In genomic region chr15:40441012-40441735, GRCh38 we compare ENCODE assay signal across 8 cellular contexts. TPM values are rescaled to one million over a fixed set of nuclear protein-coding genes. Genes with fewer than 3 reads are reported as not detected.
DNase-seq lines count a peak whose midpoint lies in the region; ATAC-seq and TF ChIP-seq lines count a peak whose summit lies in the region.

No MANE protein-coding gene starts in this region.

- H3K9me3 Mint-ChIP-seq in CD8-positive, alpha-beta T cell = no peaks in the 10 kb centered on the region
- no peaks in the 10 kb centered on the region for H3K9me3 Mint-ChIP-seq in activated naive CD8-positive, alpha-beta T cell (ENCODE audit: low read depth)

- no peaks in the 10 kb centered on the region for H3K36me3 ChIP-seq in CD8-positive, alpha-beta T cell (ENCODE audit: insufficient read depth, low read length)
- 0 out of 2 replicates have a peak, but pooled peaks cover under 1% of the 10 kb centered on the region for H3K36me3 ChIP-seq in iPS-20b (ENCODE audit: insufficient read depth, low read depth, low read length)
- no peaks in the 10 kb centered on the region for H3K36me3 ChIP-seq in stomach

- 0 to 1% (median 0%) methylated on average over 25 to 117 of the region's 117 CpGs for WGBS in stomach, 5 donors

- no peak for TF ChIP-seq EP300 in stomach (IDR thresholded peaks at IDR 0.05)

- H3K27ac ChIP-seq in CD8-positive, alpha-beta T cell (ENCODE audit: low read depth, low read length) = peak overlapping the region; percentile 53
- H3K27ac ChIP-seq in iPS-20b (ENCODE audit: low read length) (no peak overlapping the region), stomach (peak overlapping the region; percentile 77 to 90 (median 85))

- intact Hi-C loops in CD8-positive, alpha-beta T cell (cut with DNase I, micrococcal nuclease) = loop anchor here (1.0 to 5.0 kb wide), 3 partner anchors 29 to 124 kb away; partner anchors contain the start of genes CCDC32 (in 2 of the 2) and CHST14 (in 1 of the 2)
- intact Hi-C loops in stomach (cut with DNase I; ENCODE audit: low total_unique reads) = no loop called here

- no peak overlapping the region; the same call in 1 of the 2 replicates for H3K9ac ChIP-seq in iPS-20b (ENCODE audit: low read depth, low read length)

- no peak for TF ChIP-seq CTCF in CD8-positive, alpha-beta T cell (IDR thresholded peaks at IDR 0.05)
- no peak for TF ChIP-seq CTCF in stomach (IDR thresholded peaks at IDR 0.05)

- CTCF ChIA-PET in CD8-positive, alpha-beta T cell (lab: Charles Lee) = interaction anchor here (0.5 to 3.0 kb wide), 10 partner anchors 9 to 224 kb away, joined by 3 to 9 read pairs (median 4); partner anchors contain the start of genes CCDC32 and CHST14

- POLR2A ChIA-PET in CD8-positive, alpha-beta T cell (lab: Charles Lee) = interaction anchor here (0.6 to 2.9 kb wide), 9 partner anchors 9 to 132 kb away, joined by 3 to 11 read pairs (median 4); partner anchors contain the start of genes IVD and RPUSD2

- peak overlapping the region; percentile 55 for H3K4me3 ChIP-seq in CD8-positive, alpha-beta T cell (ENCODE audit: low read depth, low read length)
- H3K4me3 ChIP-seq in iPS-20b (ENCODE audit: low read length) (peak overlapping the region; percentile 72; the same call in 1 of the 2 replicates), stomach (peak overlapping the region; percentile 81 to 96 (median 92))

- no peaks in the 10 kb centered on the region for H3K9me3 ChIP-seq in CD8-positive, alpha-beta T cell (ENCODE audit: low read length)
- no peaks in the 10 kb centered on the region for H3K9me3 ChIP-seq in iPS-20b (ENCODE audit: insufficient read depth, low read depth, low read length)
- no peaks in the 10 kb centered on the region for H3K9me3 ChIP-seq in stomach

- peak overlapping the region; percentile 88 for H3K4me3 Mint-ChIP-seq in CD8-positive, alpha-beta T cell
- peak overlapping the region; percentile 95 for H3K4me3 Mint-ChIP-seq in activated naive CD8-positive, alpha-beta T cell

- peaks cover 2% of the 10 kb centered on the region for H3K36me3 Mint-ChIP-seq in CD8-positive, alpha-beta T cell
- H3K36me3 Mint-ChIP-seq in activated naive CD8-positive, alpha-beta T cell = no peaks in the 10 kb centered on the region

- no peak for DNase-seq in CD8-positive, alpha-beta T cell
- DNase-seq in stomach = no peak
- no peak for DNase-seq in NCI-H2029 (lab: John Stamatoyannopoulos, UW)
- DNase-seq in middle frontal gyrus (ENCODE audit: extremely low spot score, low spot score) = no peak

- H3K27me3 Mint-ChIP-seq in CD8-positive, alpha-beta T cell (ENCODE audit: low read depth) = peaks cover 12% of the 10 kb centered on the region
- H3K27me3 Mint-ChIP-seq in activated naive CD8-positive, alpha-beta T cell = peaks cover 3% of the 10 kb centered on the region

- H3K27ac Mint-ChIP-seq in CD8-positive, alpha-beta T cell = no peak overlapping the region
- no peak overlapping the region for H3K27ac Mint-ChIP-seq in activated naive CD8-positive, alpha-beta T cell

- peaks cover 58% of the 10 kb centered on the region for H3K4me1 Mint-ChIP-seq in CD8-positive, alpha-beta T cell (ENCODE audit: low read depth)
- H3K4me1 Mint-ChIP-seq in activated naive CD8-positive, alpha-beta T cell (ENCODE audit: low read depth) = peaks cover 53% of the 10 kb centered on the region

- peaks cover 12% of the 10 kb centered on the region for H3K27me3 ChIP-seq in CD8-positive, alpha-beta T cell (ENCODE audit: insufficient read depth, low read length)
- H3K27me3 ChIP-seq in iPS-20b (ENCODE audit: insufficient read depth, low read length) (peaks cover 38% of the 10 kb centered on the region), stomach (peaks cover 0 to 34% (median 5%) of the 10 kb centered on the region in 3 donors)

- ATAC-seq in CD8-positive, alpha-beta T cell = peak; percentile 52
- ATAC-seq in GM19395 (IDR thresholded peaks at IDR 0.05; ENCODE audit: unreplicated experiment) (peak; percentile 48), HG03432 (IDR thresholded peaks at IDR 0.05; ENCODE audit: unreplicated experiment) (peak; percentile 40)

- no peak for TF ChIP-seq POLR2A in stomach (IDR thresholded peaks at IDR 0.05)

- H3K4me1 ChIP-seq in CD8-positive, alpha-beta T cell (ENCODE audit: insufficient read depth, low read length) = peaks cover 55% of the 10 kb centered on the region
- H3K4me1 ChIP-seq in iPS-20b (ENCODE audit: insufficient read depth, low read length) (peaks cover 51% of the 10 kb centered on the region), stomach (peaks cover 62 to 86% (median 74%) of the 10 kb centered on the region in 4 donors)

RNA-seq across cellular contexts. Expression of gene BAHD1, which starts 0.4 kb away (rescaled TPM):
- total RNA-seq in CD8-positive, alpha-beta T cell = 10 to 100 TPM; 22.2 to 23.7 TPM
- 10 to 100 TPM in 4 of 5 donors, 1 to 10 TPM in 1; 5.3 to 35.9 (median 16.7) TPM for total RNA-seq in stomach
- polyA plus RNA-seq in stomach = 1 to 10 TPM; 7.3 to 8.7 (median 7.5) TPM

RNA-seq across cellular contexts. Expression of gene CHST14, which starts 29.6 kb away (rescaled TPM):
- 1 to 10 TPM; 3.7 to 4.1 TPM for total RNA-seq in CD8-positive, alpha-beta T cell
- 10 to 100 TPM in 2 of 5 donors, 1 to 10 TPM in 3; 2.5 to 14.6 (median 5.4) TPM for total RNA-seq in stomach
- 1 to 10 TPM in 2 of 3 donors, under 1 TPM in 1; 0.92 to 7.4 (median 2.7) TPM for polyA plus RNA-seq in stomach

RNA-seq across cellular contexts. Expression of gene IVD, which starts 35.6 kb away (rescaled TPM):
- total RNA-seq in CD8-positive, alpha-beta T cell = 10 to 100 TPM; 46.6 to 54.9 TPM
- total RNA-seq in stomach = 10 to 100 TPM; 40.9 to 78.1 (median 50.0) TPM
- polyA plus RNA-seq in stomach = 10 to 100 TPM; 26.7 to 45.1 (median 34.8) TPM

RNA-seq across cellular contexts. Expression of gene KNSTRN, which starts 58.7 kb away (rescaled TPM):
- 1 to 10 TPM; 3.8 to 5.4 TPM for total RNA-seq in CD8-positive, alpha-beta T cell
- total RNA-seq in stomach = 10 to 100 TPM in 3 of 5 donors, 1 to 10 TPM in 2; 4.0 to 15.6 (median 10.7) TPM
- 10 to 100 TPM; 13.9 to 16.3 (median 16.0) TPM for polyA plus RNA-seq in stomach
